Comparison of ENCODE assay signal across 13 cellular contexts in genomic region chr18:68662779-68663178, GRCh38. TPM values are rescaled to one million over a fixed set of nuclear protein-coding genes. Genes with fewer than 3 reads are reported as not detected.
A peak's percentile ranks its signal among the peaks of the same experiment; 100 is the strongest.
DNase-seq lines count a peak whose midpoint lies in the region; ATAC-seq and TF ChIP-seq lines count a peak whose summit lies in the region.
"Had no signal": no experiment of that assay in that cellular context is flagged by ENCODE, and none has a peak within 500 bp of the region (broad histone marks: within the 10 kb centered on the region; RNA-seq: fewer than 3 reads in every experiment).

No MANE protein-coding gene starts in this region.

- no peaks in the 10 kb centered on the region for H3K9me3 ChIP-seq in AG04450 (ENCODE audit: control insufficient read depth, insufficient read depth, low read length)
- H3K9me3 ChIP-seq in OCI-LY7 (ENCODE audit: low read length) = no peaks in the 10 kb centered on the region
- no peaks in the 10 kb centered on the region for H3K9me3 ChIP-seq in left lung
- H3K9me3 ChIP-seq in mucosa of descending colon = no peaks in the 10 kb centered on the region
- H3K9me3 ChIP-seq: SJCRH30 had no signal

- H3K4me3 ChIP-seq in AG04450 (ENCODE audit: low read depth, low read length) (no peak overlapping the region), OCI-LY7 (ENCODE audit: low read depth, low read length, poor library complexity, severe bottlenecking) (no peak overlapping the region), left lung (no peak overlapping the region), mucosa of descending colon (no peak overlapping the region)
- H3K4me3 ChIP-seq: SJCRH30 had no signal

- no peaks in the 10 kb centered on the region for H4K20me1 ChIP-seq in OCI-LY7 (ENCODE audit: insufficient read depth, low read length)

- DNase-seq in AG04450 (ENCODE audit: low read depth, low spot score) (no peak), OCI-LY7 (ENCODE audit: low spot score) (no peak), fibroblast of peridontal ligament (ENCODE audit: extremely low read depth) (peak; percentile 40), left lung (no peak), mucosa of descending colon (no peak)
- DNase-seq: activated naive CD4-positive, alpha-beta T cell treated with anti-CD3 and anti-CD28 coated beads, Interleukin-2, amount 10 ng/mL, durations not matched to agents 7 days and 5 days; effector CD8-positive, alpha-beta T cell; naive B cell; stimulated activated naive B cell treated with anti-CD40 and anti-IgM and Interleukin-4, amounts not matched to agents 10 μg/mL and 1 μg/mL and 100 μg/mL, for 72 hours had no signal

- 0 out of 2 replicates have a peak, but pooled peaks have one; percentile 18 for TF ChIP-seq CTCF in AG04450 (IDR thresholded peaks at IDR 0.05; ENCODE audit: low read depth, low read length)
- TF ChIP-seq CTCF in OCI-LY7 (conservative IDR thresholded peaks at IDR 0.05; ENCODE audit: low read length) = 0 out of 2 replicates have a peak, but pooled peaks have one; percentile 23
- TF ChIP-seq CTCF in left lung (IDR thresholded peaks at IDR 0.05) = no peak
- no peak for TF ChIP-seq CTCF in mucosa of descending colon (IDR thresholded peaks at IDR 0.05)

- H3K36me3 ChIP-seq in OCI-LY7 (ENCODE audit: insufficient read depth, low read length) (no peaks in the 10 kb centered on the region), left lung (no peaks in the 10 kb centered on the region), mucosa of descending colon (ENCODE audit: low read depth) (no peaks in the 10 kb centered on the region)
- H3K36me3 ChIP-seq: SJCRH30 had no signal

- H3K4me1 ChIP-seq in OCI-LY7 (ENCODE audit: insufficient read depth, low read length, poor library complexity, severe bottlenecking) (no peaks in the 10 kb centered on the region), left lung (no peaks in the 10 kb centered on the region), mucosa of descending colon (ENCODE audit: low read depth) (no peaks in the 10 kb centered on the region)

- ATAC-seq in GM18867 (IDR thresholded peaks at IDR 0.05; ENCODE audit: unreplicated experiment) (peak; percentile 38), GM19452 (IDR thresholded peaks at IDR 0.05; ENCODE audit: unreplicated experiment) (no peak), HG03025 (IDR thresholded peaks at IDR 0.05; ENCODE audit: low FRiP score, unreplicated experiment) (no peak), left lung (no peak), mucosa of descending colon (no peak)
- ATAC-seq: stimulated activated naive B cell treated with anti-CD40 and anti-IgM and Interleukin-4, amounts not matched to agents 10 μg/mL and 1 μg/mL and 100 μg/mL, for 72 hours had no signal

- no peak overlapping the region for H3K27ac ChIP-seq in AG04450 (ENCODE audit: low read depth, low read length)
- no peak overlapping the region for H3K27ac ChIP-seq in OCI-LY7 (ENCODE audit: low read depth, low read length, poor library complexity, severe bottlenecking)
- H3K27ac ChIP-seq in left lung = no peak overlapping the region
- H3K27ac ChIP-seq: SJCRH30 had no signal

- H2AFZ ChIP-seq in OCI-LY7 (ENCODE audit: low read length) = no peak overlapping the region

- intact Hi-C loops in OCI-LY7 (cut with micrococcal nuclease; ENCODE audit: unreplicated experiment) (loop anchor here (5.0 kb wide), 1 partner anchor 1445 kb away; no protein-coding TSS in a partner anchor), left lung (cut with DNase I) (loop anchor here in 1 of 2 donors (10.0 kb wide), 1 partner anchor 1448 kb away; no protein-coding TSS in a partner anchor), mucosa of descending colon (cut with DNase I, micrococcal nuclease) (loop anchor here (5.0 to 10.0 kb wide), 2 partner anchors 1445 to 1448 kb away; no protein-coding TSS in a partner anchor)

- H3K27me3 ChIP-seq in AG04450 (ENCODE audit: control insufficient read depth, insufficient read depth, low read length) (no peaks in the 10 kb centered on the region), left lung (no peaks in the 10 kb centered on the region)
- H3K27me3 ChIP-seq: SJCRH30 had no signal

- CTCF ChIA-PET in AG04450 (lab: Charles Lee) (interaction anchor here (0.6 kb wide), 1 partner anchor 56 kb away, joined by 3 read pairs; no protein-coding TSS in a partner anchor), OCI-LY7 (lab: Charles Lee; ENCODE audit: unreplicated experiment) (no interaction called here)

- no TSS peak for BruUV-seq in OCI-LY7 (replicated peaks; lab: Mats Ljungman, UMichigan)

- H3K9me2 ChIP-seq in OCI-LY7 (ENCODE audit: insufficient read depth, low read length) = no peaks in the 10 kb centered on the region

- H3K4me2 ChIP-seq in OCI-LY7 (ENCODE audit: low read length) = no peak overlapping the region

- POLR2A ChIA-PET in AG04450 (lab: Yijun Ruan, JAX) (no interaction called here), OCI-LY7 (lab: Charles Lee) (no interaction called here)

- H3K79me2 ChIP-seq in OCI-LY7 (ENCODE audit: insufficient read depth, low read depth, low read length) = no peaks in the 10 kb centered on the region

RNA-seq across cellular contexts. Expression of gene TMX3, which starts 52.1 kb away (rescaled TPM):
- 51.6 and 59.6 TPM in 2 replicates for polyA plus RNA-seq in AG04450 (2011; rRNA removed)
- 47.1 and 55.9 TPM in 2 replicates for polyA minus RNA-seq in AG04450 (2011; rRNA and poly(A)+ RNA removed)
- total RNA-seq in OCI-LY7 (2014; rRNA removed; shearing (Covaris generic)) = 14.8 and 16.6 TPM in 2 replicates
- total RNA-seq in OCI-LY7 (2022) (25.9 and 27.3 TPM in 2 replicates), left lung (10 to 100 TPM; 48.3 to 78.8 TPM), mucosa of descending colon (10 to 100 TPM; 28.0 to 32.4 (median 31.0) TPM)

Comparison
In these comparisons a context has a peak if more than half of its experiments do, and no peak if none do; other contexts are left out.
1. CTCF ChIP-seq: peak in AG04450 (single experiment) and OCI-LY7 (single experiment); none in left lung (0 of 2) and mucosa of descending colon (single experiment).